In genomic region chr14:74518221-74518620, GRCh38 we compare ENCODE assay signal across 17 cellular contexts. TPM values are rescaled to one million over a fixed set of nuclear protein-coding genes. Genes with fewer than 3 reads are reported as not detected.
DNase-seq lines count a peak whose midpoint lies in the region; ATAC-seq and TF ChIP-seq lines count a peak whose summit lies in the region.
"Had no signal": no experiment of that assay in that cellular context is flagged by ENCODE, and none has a peak within 500 bp of the region (broad histone marks: within the 10 kb centered on the region; RNA-seq: fewer than 3 reads in every experiment).

No MANE protein-coding gene starts in this region.

- POLR2A ChIA-PET in MCF 10A (lab: Yijun Ruan, JAX): no interaction called here

- H3K9me3 ChIP-seq in breast epithelium: no peaks in the 10 kb centered on the region
- H3K9me3 ChIP-seq in mammary epithelial cell (replicated peaks; ENCODE audit: insufficient read depth, low read length): no peaks in the 10 kb centered on the region
- H3K9me3 ChIP-seq in lower lobe of right lung: no peaks in the 10 kb centered on the region
- no peaks in the 10 kb centered on the region for H3K9me3 ChIP-seq in uterus
- H3K9me3 ChIP-seq in adrenal gland (replicated peaks in 1 of 3): no peaks in the 10 kb centered on the region

- H3K4me3 Mint-ChIP-seq in MCF 10A (ENCODE audit: unreplicated experiment): no peak overlapping the region
- H3K4me3 Mint-ChIP-seq: CD4-positive, alpha-beta memory T cell; HFFc6 had no signal

- intact Hi-C loops in breast epithelium (cut with DNase I; ENCODE audit: low total_unique reads) (no loop called here), MCF 10A (cut with micrococcal nuclease) (no loop called here), mammary epithelial cell (cut with micrococcal nuclease) (no loop called here), lower lobe of right lung (cut with DNase I) (no loop called here), uterus (cut with DNase I; ENCODE audit: low total_unique reads) (no loop called here), adrenal gland (cut with DNase I) (no loop called here)

- no peak overlapping the region for H3K27ac Mint-ChIP-seq in MCF 10A (ENCODE audit: low read depth, unreplicated experiment)
- H3K27ac Mint-ChIP-seq: CD4-positive, alpha-beta memory T cell; HFFc6 had no signal

- no peaks in the 10 kb centered on the region for H3K9me3 Mint-ChIP-seq in MCF 10A (ENCODE audit: unreplicated experiment)
- H3K9me3 Mint-ChIP-seq: CD4-positive, alpha-beta memory T cell; HFFc6 had no signal

- dilution Hi-C loops in mammary epithelial cell (cut with HindIII; ENCODE audit: low sequenced_read_pairs): no loop called here

- H3K79me2 ChIP-seq in mammary epithelial cell (ENCODE audit: insufficient read depth, low read length): no peaks in the 10 kb centered on the region

- H3K27ac ChIP-seq in breast epithelium (peak overlapping the region; percentile 92 to 94), mammary epithelial cell (ENCODE audit: insufficient read depth, low read depth, low read length) (peak overlapping the region; percentile 20), lower lobe of right lung (no peak overlapping the region), uterus (no peak overlapping the region), adrenal gland (no peak overlapping the region)

- TF ChIP-seq CTCF in breast epithelium (IDR thresholded peaks at IDR 0.05) (no peak), MCF 10A (IDR thresholded peaks at IDR 0.05; ENCODE audit: unreplicated experiment) (no peak), mammary epithelial cell (conservative IDR thresholded peaks at IDR 0.05 in 1 of 2, IDR thresholded peaks at IDR 0.05 in 1 of 2; ENCODE audit: extremely low read depth in 1 of 2, insufficient read depth in 1 of 2, low read depth in 1 of 2, low read length in 2 of 2) (no peak), lower lobe of right lung (IDR thresholded peaks at IDR 0.05) (no peak), uterus (IDR thresholded peaks at IDR 0.05) (no peak), adrenal gland (IDR thresholded peaks at IDR 0.05) (no peak)

- H3K4me3 ChIP-seq in breast epithelium (no peak overlapping the region), mammary epithelial cell (replicated peaks in 1 of 3; ENCODE audit: insufficient read depth in 1 of 3, low read depth in 2 of 3, low read length in 3 of 3) (no peak overlapping the region), lower lobe of right lung (no peak overlapping the region), uterus (no peak overlapping the region), adrenal gland (no peak overlapping the region)

- no peaks in the 10 kb centered on the region for H3K27me3 ChIP-seq in breast epithelium
- H3K27me3 ChIP-seq in mammary epithelial cell (ENCODE audit: insufficient read depth, low read length): no peaks in the 10 kb centered on the region
- no peaks in the 10 kb centered on the region for H3K27me3 ChIP-seq in lower lobe of right lung (ENCODE audit: low read depth)
- H3K27me3 ChIP-seq in uterus: no peaks in the 10 kb centered on the region
- H3K27me3 ChIP-seq in adrenal gland: no peaks in the 10 kb centered on the region

- TF ChIP-seq POLR2A in breast epithelium (IDR thresholded peaks at IDR 0.05) (no peak), uterus (IDR thresholded peaks at IDR 0.05) (no peak), adrenal gland (IDR thresholded peaks at IDR 0.05) (no peak)

- H2AFZ ChIP-seq in mammary epithelial cell (ENCODE audit: low read depth, low read length): no peak overlapping the region

- no peaks in the 10 kb centered on the region for H3K4me1 Mint-ChIP-seq in MCF 10A (ENCODE audit: insufficient read depth, unreplicated experiment)

- 17% methylated on average over 5 of the region's 6 CpGs for WGBS in mammary epithelial cell (ENCODE audit: low coverage, missing lambda C conversion rate)
- WGBS in adrenal gland, 4 donors: 79 to 95% (median 88%) methylated on average over 6 of the region's 6 CpGs

- H3K36me3 Mint-ChIP-seq in MCF 10A (ENCODE audit: insufficient read depth, unreplicated experiment): peaks cover 6% of the 10 kb centered on the region
- H3K36me3 Mint-ChIP-seq: CD4-positive, alpha-beta memory T cell had no signal

- no peak for ATAC-seq in lower lobe of right lung
- ATAC-seq: HepG2, PC-3 had no signal

- H3K27me3 Mint-ChIP-seq in MCF 10A (ENCODE audit: insufficient read depth, unreplicated experiment): no peaks in the 10 kb centered on the region

- in situ Hi-C loops in mammary epithelial cell (cut with MboI; ENCODE audit: low sequenced_read_pairs in 2 of 2): no loop called here

- H3K36me3 ChIP-seq in breast epithelium: no peaks in the 10 kb centered on the region
- H3K36me3 ChIP-seq in mammary epithelial cell (ENCODE audit: insufficient read depth, low read length): peaks cover 16% of the 10 kb centered on the region
- H3K36me3 ChIP-seq in lower lobe of right lung: peaks cover 18% of the 10 kb centered on the region
- no peaks in the 10 kb centered on the region for H3K36me3 ChIP-seq in uterus
- no peaks in the 10 kb centered on the region for H3K36me3 ChIP-seq in adrenal gland (replicated peaks in 1 of 2)

- H3K4me2 ChIP-seq in mammary epithelial cell (ENCODE audit: insufficient read depth, low read depth, low read length): peak overlapping the region; percentile 55

- CTCF ChIA-PET in MCF 10A (lab: Yijun Ruan, JAX): interaction anchor here (0.5 to 1.2 kb wide), 4 partner anchors 16 to 318 kb away, joined by 3 to 5 read pairs (median 4); no protein-coding TSS in a partner anchor
- CTCF ChIA-PET in mammary epithelial cell (lab: Charles Lee; ENCODE audit: low non-redundant PET): interaction anchor here (0.7 kb wide), 1 partner anchor 8 kb away, joined by 3 read pairs; no protein-coding TSS in a partner anchor

- H3K4me1 ChIP-seq in breast epithelium (peaks cover 5 to 8% of the 10 kb centered on the region in 2 donors), mammary epithelial cell (ENCODE audit: insufficient read depth, low read length) (peaks cover 60% of the 10 kb centered on the region), lower lobe of right lung (peaks cover 17% of the 10 kb centered on the region), uterus (no peaks in the 10 kb centered on the region), adrenal gland (replicated peaks in 1 of 2) (peaks cover 7 to 8% of the 10 kb centered on the region in 2 donors)

- BruUV-seq in MCF 10A (replicated peaks; lab: Mats Ljungman, UMichigan): no TSS peak
- BruUV-seq in mammary epithelial cell (replicated peaks; lab: Mats Ljungman, UMichigan): no TSS peak

- H3K9ac ChIP-seq in mammary epithelial cell (ENCODE audit: insufficient read depth, low read length): peak overlapping the region; percentile 6

- DNase-seq in breast epithelium (ENCODE audit: low spot score in 2 of 2) (peak in 1 of 2 donors; percentile 75), MCF 10A (ENCODE audit: unreplicated experiment) (no peak), mammary epithelial cell (peak; percentile 74), lower lobe of right lung (peak; percentile 32), GF-D8 (lab: John Stamatoyannopoulos, UW) (no peak), uterus (no peak), adrenal gland (no peak)
- DNase-seq: ACHN; CD4-positive, alpha-beta memory T cell; EL; HFFc6; NCI-H1105 treated with DMSO at 0.1 percent for 48 hours; NCI-H187 treated with DMSO at 0.1 percent for 48 hours; NCI-H226; NCI-H69; PC-3 had no signal

- no peaks in the 10 kb centered on the region for H4K20me1 ChIP-seq in mammary epithelial cell (ENCODE audit: insufficient read depth, low read length)

RNA-seq across cellular contexts. Expression of gene ISCA2, which starts 24.7 kb away (rescaled TPM):
- total RNA-seq in breast epithelium: 10 to 100 TPM; 17.3 to 31.8 (median 21.3) TPM
- 13.9 and 21.1 TPM in 2 replicates for total RNA-seq in MCF 10A (2022)
- total RNA-seq in mammary epithelial cell: 10 to 100 TPM in 1 of 2 donors, 1 to 10 TPM in 1; 6.7 to 18.2 TPM
- polyA plus RNA-seq in mammary epithelial cell: 20.5 TPM
- polyA minus RNA-seq in mammary epithelial cell: not detected
- total RNA-seq in lower lobe of right lung: 23.4 TPM
- 10 to 100 TPM in 2 of 4 donors, 1 to 10 TPM in 2; 1.0 to 22.2 (median 11.0) TPM for total RNA-seq in uterus
- total RNA-seq in adrenal gland: 10 to 100 TPM; 13.2 to 63.6 (median 47.4) TPM
- polyA plus RNA-seq in adrenal gland: 10 to 100 TPM; 20.7 to 50.4 (median 21.5) TPM

RNA-seq across cellular contexts. Expression of gene NPC2, which starts 25.1 kb away (rescaled TPM):
- total RNA-seq in breast epithelium (100 to 1,000 TPM; 277 to 663 (median 594) TPM), MCF 10A (2022) (105 and 128 TPM in 2 replicates), mammary epithelial cell (100 to 1,000 TPM; 248 to 347 TPM), lower lobe of right lung (670 TPM), uterus (100 to 1,000 TPM; 151 to 353 (median 209) TPM), adrenal gland (1,000 to 10,000 TPM in 1 of 8 donors, 100 to 1,000 TPM in 7; 271 to 1,243 (median 371) TPM)
- polyA plus RNA-seq in mammary epithelial cell (466 TPM), adrenal gland (100 to 1,000 TPM; 179 to 375 (median 297) TPM)
- 327 TPM for polyA minus RNA-seq in mammary epithelial cell

Comparison
In these comparisons a context has a peak if more than half of its experiments do, and no peak if none do; other contexts are left out.
1. DNase-seq: peak in mammary epithelial cell (single experiment) and lower lobe of right lung (single experiment); none in MCF 10A (single experiment), GF-D8 (single experiment), uterus (0 of 2) and adrenal gland (0 of 7).
2. H3K27ac ChIP-seq: peak in breast epithelium (2 of 2) and mammary epithelial cell (single experiment); none in lower lobe of right lung (single experiment), uterus (0 of 2) and adrenal gland (0 of 5).